Comparison of ENCODE assay signal across 13 cellular contexts in genomic region chr12:24360907-24361306, GRCh38.
DNase-seq lines count a peak whose midpoint lies in the region; ATAC-seq and TF ChIP-seq lines count a peak whose summit lies in the region.
"Had no signal": no experiment of that assay in that cellular context is flagged by ENCODE, and none has a peak within 500 bp of the region (broad histone marks: within the 10 kb centered on the region; RNA-seq: fewer than 3 reads in every experiment).

No MANE protein-coding gene starts in this region.

- H3K36me3 Mint-ChIP-seq in activated T-helper 17 cell treated with anti-CD3 and anti-CD28 coated beads, Interleukin-2, amount 50 U/mL, for 72 hours (ENCODE audit: low read depth) = no peaks in the 10 kb centered on the region

- H3K79me2 ChIP-seq in fibroblast of lung (ENCODE audit: control insufficient read depth, insufficient read depth, low read length) = no peaks in the 10 kb centered on the region

- ATAC-seq in GM18502 (IDR thresholded peaks at IDR 0.05; ENCODE audit: poor library complexity, unreplicated experiment) (peak; percentile 71), GM21619 (IDR thresholded peaks at IDR 0.05; ENCODE audit: unreplicated experiment) (peak; percentile 83), HG03280 (IDR thresholded peaks at IDR 0.05; ENCODE audit: unreplicated experiment) (peak; percentile 53)
- no peak for ATAC-seq in activated T-helper 17 cell treated with anti-CD3 and anti-CD28 coated beads, Interleukin-2, amount 50 U/mL, for 72 hours (replicated peaks)

- no peaks in the 10 kb centered on the region for H3K9me3 ChIP-seq in fibroblast of lung (ENCODE audit: control insufficient read depth, insufficient read depth, low read depth, low read length)
- H3K9me3 ChIP-seq: BLaER1, tibial artery had no signal

- H3K27ac ChIP-seq in fibroblast of lung (ENCODE audit: insufficient read depth, low read length) = no peak overlapping the region
- H3K27ac ChIP-seq: BLaER1, tibial artery had no signal

- no peak overlapping the region for H2AFZ ChIP-seq in fibroblast of lung (ENCODE audit: low read length)

- TF ChIP-seq CTCF in fibroblast of lung (conservative IDR thresholded peaks at IDR 0.05 in 1 of 2, IDR thresholded peaks at IDR 0.05 in 1 of 2; ENCODE audit: low read depth in 1 of 2, low read length in 2 of 2) (no peak), foreskin fibroblast (IDR thresholded peaks at IDR 0.05; ENCODE audit: low read depth, low read length) (no peak)

- H3K4me3 ChIP-seq in fibroblast of lung (replicated peaks in 1 of 4; ENCODE audit: control extremely low read depth in 1 of 4, insufficient read depth in 1 of 4, low read depth in 3 of 4, low read length in 4 of 4) (no peak overlapping the region), foreskin fibroblast (ENCODE audit: low read depth in 1 of 2, low read length in 2 of 2) (no peak overlapping the region)
- H3K4me3 ChIP-seq: BLaER1, lung, tibial artery had no signal

- H3K4me1 ChIP-seq in fibroblast of lung (ENCODE audit: control insufficient read depth, extremely low read depth, insufficient read depth, low read length) = peaks cover 18% of the 10 kb centered on the region
- H3K4me1 ChIP-seq: BLaER1 had no signal

- no peak overlapping the region for H3K4me2 ChIP-seq in fibroblast of lung (ENCODE audit: extremely low read depth, insufficient read depth, low read length)
- H3K4me2 ChIP-seq: BLaER1 had no signal

- H3K27me3 Mint-ChIP-seq in activated T-helper 17 cell treated with anti-CD3 and anti-CD28 coated beads, Interleukin-2, amount 50 U/mL, for 72 hours = peaks cover 8% of the 10 kb centered on the region

- DNase-seq in fibroblast of lung (ENCODE audit: low read depth in 2 of 2) (peak; percentile 34 to 39), NCI-H1930 (lab: John Stamatoyannopoulos, UW) (no peak), mesenteric fat pad (ENCODE audit: low spot score) (no peak), foreskin fibroblast (no peak)
- DNase-seq: activated T-cell treated with anti-CD3 and anti-CD28 coated beads for 4 hours; effector memory CD4-positive, alpha-beta T cell; tibial artery had no signal

- H3K9me3 Mint-ChIP-seq in activated T-helper 17 cell treated with anti-CD3 and anti-CD28 coated beads, Interleukin-2, amount 50 U/mL, for 72 hours = peaks cover 4% of the 10 kb centered on the region

- H3K4me1 Mint-ChIP-seq in activated T-helper 17 cell treated with anti-CD3 and anti-CD28 coated beads, Interleukin-2, amount 50 U/mL, for 72 hours = no peaks in the 10 kb centered on the region

- no peaks in the 10 kb centered on the region for H3K36me3 ChIP-seq in fibroblast of lung (ENCODE audit: control insufficient read depth, insufficient read depth, low read length)
- H3K36me3 ChIP-seq: BLaER1, tibial artery had no signal

- no peaks in the 10 kb centered on the region for H3K27me3 ChIP-seq in fibroblast of lung (ENCODE audit: control insufficient read depth, insufficient read depth, low read length)
- H3K27me3 ChIP-seq: BLaER1, tibial artery had no signal

- no peak overlapping the region for H3K9ac ChIP-seq in fibroblast of lung (ENCODE audit: insufficient read depth, low read length)
- H3K9ac ChIP-seq: BLaER1 had no signal

- no peak overlapping the region for H3K4me3 Mint-ChIP-seq in activated T-helper 17 cell treated with anti-CD3 and anti-CD28 coated beads, Interleukin-2, amount 50 U/mL, for 72 hours

- no peaks in the 10 kb centered on the region for H4K20me1 ChIP-seq in fibroblast of lung (ENCODE audit: control insufficient read depth, extremely low read depth, insufficient read depth, low read length)
- H4K20me1 ChIP-seq: BLaER1 had no signal

- no peak overlapping the region for H3K27ac Mint-ChIP-seq in activated T-helper 17 cell treated with anti-CD3 and anti-CD28 coated beads, Interleukin-2, amount 50 U/mL, for 72 hours

Comparison
In these comparisons a context has a peak if more than half of its experiments do, and no peak if none do; other contexts are left out.
1. DNase-seq: peak in fibroblast of lung (2 of 2); none in NCI-H1930 (0 of 2), mesenteric fat pad (single experiment) and foreskin fibroblast (0 of 2).